ENCODE assay signal across 10 cellular contexts in genomic region chr20:36827541-36828279, GRCh38. TPM values are rescaled to one million over a fixed set of nuclear protein-coding genes. Genes with fewer than 3 reads are reported as not detected.
DNase-seq lines count a peak whose midpoint lies in the region; ATAC-seq and TF ChIP-seq lines count a peak whose summit lies in the region.
"Had no signal": no experiment of that assay in that cellular context is flagged by ENCODE, and none has a peak within 500 bp of the region (broad histone marks: within the 10 kb centered on the region; RNA-seq: fewer than 3 reads in every experiment).

No MANE protein-coding gene starts in this region.

- no peak for TF ChIP-seq POLR2A in transverse colon (IDR thresholded peaks at IDR 0.05)

- H3K36me3 Mint-ChIP-seq in activated naive CD8-positive, alpha-beta T cell treated with anti-CD3 and anti-CD28 coated beads, Interleukin-2, amount 10 ng/mL, durations not matched to agents 7 days and 5 days: no peaks in the 10 kb centered on the region
- no peaks in the 10 kb centered on the region for H3K36me3 Mint-ChIP-seq in activated naive CD8-positive, alpha-beta T cell treated with anti-CD3 and anti-CD28 coated beads for 36 hours
- no peaks in the 10 kb centered on the region for H3K36me3 Mint-ChIP-seq in natural killer cell

- H3K4me1 Mint-ChIP-seq in activated naive CD8-positive, alpha-beta T cell treated with anti-CD3 and anti-CD28 coated beads, Interleukin-2, amount 10 ng/mL, durations not matched to agents 7 days and 5 days: peaks cover 24% of the 10 kb centered on the region
- no peaks in the 10 kb centered on the region for H3K4me1 Mint-ChIP-seq in activated naive CD8-positive, alpha-beta T cell treated with anti-CD3 and anti-CD28 coated beads for 36 hours
- no peaks in the 10 kb centered on the region for H3K4me1 Mint-ChIP-seq in natural killer cell

- TF ChIP-seq EP300 in transverse colon (IDR thresholded peaks at IDR 0.05; ENCODE audit: low read depth): no peak

- peak; percentile 92 for ATAC-seq in activated naive CD8-positive, alpha-beta T cell treated with anti-CD3 and anti-CD28 coated beads, Interleukin-2, amount 10 ng/mL, durations not matched to agents 7 days and 5 days (ENCODE audit: low read depth)
- ATAC-seq in HG02973 (IDR thresholded peaks at IDR 0.05; ENCODE audit: unreplicated experiment) (peak; percentile 82), natural killer cell (no peak), HG03139 (IDR thresholded peaks at IDR 0.05; ENCODE audit: unreplicated experiment) (no peak)

- peaks cover 20 to 57% of the 10 kb centered on the region in 2 donors for H3K4me1 ChIP-seq in ascending aorta
- peaks cover 17 to 41% (median 21%) of the 10 kb centered on the region in 4 donors for H3K4me1 ChIP-seq in transverse colon
- H3K4me1 ChIP-seq: HAP-1 had no signal

- no peak for DNase-seq in activated naive CD8-positive, alpha-beta T cell treated with anti-CD3 and anti-CD28 coated beads, Interleukin-2, amount 10 ng/mL, durations not matched to agents 7 days and 5 days
- no peak for DNase-seq in activated naive CD8-positive, alpha-beta T cell treated with anti-CD3 and anti-CD28 coated beads for 36 hours
- no peak for DNase-seq in ascending aorta (ENCODE audit: low spot score in 2 of 2)
- no peak for DNase-seq in transverse colon
- no peak for DNase-seq in effector CD4-positive, alpha-beta T cell
- DNase-seq in natural killer cell: no peak
- DNase-seq: NCI-H446 had no signal

- in situ Hi-C loops in transverse colon (cut with MboI; ENCODE audit: low pct_ligation_motif_present in 1 of 4, low pct_unique_long_range_greater_than_20kb in 1 of 4, low sequenced_read_pairs in 3 of 4): no loop called here

- peak overlapping the region; percentile 55 for H3K4me3 Mint-ChIP-seq in activated naive CD8-positive, alpha-beta T cell treated with anti-CD3 and anti-CD28 coated beads, Interleukin-2, amount 10 ng/mL, durations not matched to agents 7 days and 5 days
- H3K4me3 Mint-ChIP-seq in activated naive CD8-positive, alpha-beta T cell treated with anti-CD3 and anti-CD28 coated beads for 36 hours: no peak overlapping the region
- no peak overlapping the region for H3K4me3 Mint-ChIP-seq in natural killer cell

- peaks cover 8 to 23% of the 10 kb centered on the region in 2 donors for H3K36me3 ChIP-seq in ascending aorta
- peaks cover 0 to 3% (median 0%) of the 10 kb centered on the region in 4 donors for H3K36me3 ChIP-seq in transverse colon

- H3K9me3 ChIP-seq in ascending aorta: no peaks in the 10 kb centered on the region
- no peaks in the 10 kb centered on the region for H3K9me3 ChIP-seq in transverse colon
- H3K9me3 ChIP-seq: HAP-1 had no signal

- intact Hi-C loops in ascending aorta (cut with DNase I) (no loop called here), transverse colon (cut with DNase I; ENCODE audit: low total_unique reads) (no loop called here), natural killer cell (cut with micrococcal nuclease) (no loop called here)

- H3K27me3 ChIP-seq in ascending aorta (no peaks in the 10 kb centered on the region), transverse colon (no peaks in the 10 kb centered on the region)

- H3K27ac ChIP-seq in ascending aorta: peak overlapping the region; percentile 1 to 49
- H3K27ac ChIP-seq in transverse colon: peak overlapping the region in 3 of 4 donors; percentile 2 to 70 (median 49)

- H3K9me3 Mint-ChIP-seq in activated naive CD8-positive, alpha-beta T cell treated with anti-CD3 and anti-CD28 coated beads, Interleukin-2, amount 10 ng/mL, durations not matched to agents 7 days and 5 days: no peaks in the 10 kb centered on the region
- H3K9me3 Mint-ChIP-seq in activated naive CD8-positive, alpha-beta T cell treated with anti-CD3 and anti-CD28 coated beads for 36 hours: no peaks in the 10 kb centered on the region
- no peaks in the 10 kb centered on the region for H3K9me3 Mint-ChIP-seq in natural killer cell

- H3K27me3 Mint-ChIP-seq in activated naive CD8-positive, alpha-beta T cell treated with anti-CD3 and anti-CD28 coated beads, Interleukin-2, amount 10 ng/mL, durations not matched to agents 7 days and 5 days: no peaks in the 10 kb centered on the region
- H3K27me3 Mint-ChIP-seq in activated naive CD8-positive, alpha-beta T cell treated with anti-CD3 and anti-CD28 coated beads for 36 hours: no peaks in the 10 kb centered on the region
- no peaks in the 10 kb centered on the region for H3K27me3 Mint-ChIP-seq in natural killer cell (ENCODE audit: low read depth in 2 of 2)

- no peak for TF ChIP-seq CTCF in ascending aorta (IDR thresholded peaks at IDR 0.05)
- no peak for TF ChIP-seq CTCF in transverse colon (IDR thresholded peaks at IDR 0.05)
- TF ChIP-seq CTCF in natural killer cell (IDR thresholded peaks at IDR 0.05): no peak

- H3K27ac Mint-ChIP-seq in activated naive CD8-positive, alpha-beta T cell treated with anti-CD3 and anti-CD28 coated beads, Interleukin-2, amount 10 ng/mL, durations not matched to agents 7 days and 5 days: peak overlapping the region; percentile 81
- H3K27ac Mint-ChIP-seq in activated naive CD8-positive, alpha-beta T cell treated with anti-CD3 and anti-CD28 coated beads for 36 hours: no peak overlapping the region
- no peak overlapping the region for H3K27ac Mint-ChIP-seq in natural killer cell

- H3K4me3 ChIP-seq in ascending aorta (no peak overlapping the region), transverse colon (no peak overlapping the region)
- H3K4me3 ChIP-seq: HAP-1 had no signal

- 78% methylated on average over 11 of the region's 11 CpGs; no CpG with 5 or more reads in 1 of the 2 donors for WGBS in transverse colon (ENCODE audit: low coverage in 1 of 2), 2 donors

- POLR2A ChIA-PET in activated naive CD8-positive, alpha-beta T cell treated with anti-CD3 and anti-CD28 coated beads, Interleukin-2, amount 10 ng/mL, durations not matched to agents 7 days and 5 days (lab: Charles Lee): interaction anchor here (0.7 to 2.3 kb wide), 6 partner anchors 8 to 54 kb away, joined by 3 to 13 read pairs (median 4); partner anchors contain the start of gene DSN1

RNA-seq across cellular contexts. Expression of gene TLDC2, which starts 48.2 kb away (rescaled TPM):
- total RNA-seq in activated naive CD8-positive, alpha-beta T cell treated with anti-CD3 and anti-CD28 coated beads, Interleukin-2, amount 10 ng/mL, durations not matched to agents 7 days and 5 days: not detected
- not detected for total RNA-seq in activated naive CD8-positive, alpha-beta T cell treated with anti-CD3 and anti-CD28 coated beads for 36 hours
- total RNA-seq in ascending aorta (not detected), transverse colon (10 to 100 TPM; 22.9 to 26.1 (median 23.2) TPM), natural killer cell (1 to 10 TPM in 1 of 3 donors, not detected in 2; 1.4 TPM)

RNA-seq across cellular contexts. Expression of gene DSN1, which starts 54.1 kb away (rescaled TPM):
- 10 to 100 TPM; 32.2 to 32.4 TPM for total RNA-seq in activated naive CD8-positive, alpha-beta T cell treated with anti-CD3 and anti-CD28 coated beads, Interleukin-2, amount 10 ng/mL, durations not matched to agents 7 days and 5 days
- 10 to 100 TPM; 19.9 to 21.8 TPM for total RNA-seq in activated naive CD8-positive, alpha-beta T cell treated with anti-CD3 and anti-CD28 coated beads for 36 hours
- total RNA-seq in ascending aorta (26.9 TPM), transverse colon (1 to 10 TPM in 3 of 4 donors, under 1 TPM in 1; 0.40 to 9.8 (median 5.1) TPM), natural killer cell (10 to 100 TPM; 15.8 to 19.1 (median 15.8) TPM)

Comparison
In these comparisons a context has a peak if more than half of its experiments do, and no peak if none do; other contexts are left out.
1. ATAC-seq: peak in activated naive CD8-positive, alpha-beta T cell treated with anti-CD3 and anti-CD28 coated beads, Interleukin-2, amount 10 ng/mL, durations not matched to agents 7 days and 5 days (single experiment) and HG02973 (single experiment); none in natural killer cell (0 of 3) and HG03139 (single experiment).
2. RNA of gene TLDC2, which starts 48.2 kb away (total RNA-seq): 22.9 to 26.1 TPM in transverse colon; 1.4 TPM in natural killer cell, not detected in activated naive CD8-positive, alpha-beta T cell treated with anti-CD3 and anti-CD28 coated beads, Interleukin-2, amount 10 ng/mL, durations not matched to agents 7 days and 5 days, not detected in activated naive CD8-positive, alpha-beta T cell treated with anti-CD3 and anti-CD28 coated beads for 36 hours and not detected in ascending aorta (single experiment); every median in the first group is over 4 times any median in the second.